In genomic region chr6:144619983-144620382, GRCh38 we compare ENCODE assay signal across 14 cellular contexts.
A peak's percentile ranks its signal among the peaks of the same experiment; 100 is the strongest.
DNase-seq lines count a peak whose midpoint lies in the region; ATAC-seq and TF ChIP-seq lines count a peak whose summit lies in the region.
"Had no signal": no experiment of that assay in that cellular context is flagged by ENCODE, and none has a peak within 500 bp of the region (broad histone marks: within the 10 kb centered on the region; RNA-seq: fewer than 3 reads in every experiment).

No MANE protein-coding gene starts in this region.

- H3K4ac ChIP-seq in IMR-90 (ENCODE audit: low read depth, low read length): no peak overlapping the region

- no peak overlapping the region for H4K5ac ChIP-seq in IMR-90 (ENCODE audit: low read depth, low read length)

- no peak overlapping the region for H3K27ac ChIP-seq in IMR-90 (ENCODE audit: insufficient read depth, low read length)
- H3K27ac ChIP-seq in aorta (ENCODE audit: low read depth in 1 of 2, low read length in 2 of 2): no peak overlapping the region
- H3K27ac ChIP-seq: C4-2B had no signal

- DNase-seq in BJ (ENCODE audit: low read depth): peak; percentile 4
- peak; percentile 6 for DNase-seq in DMS153 treated with DMSO at 0.1 percent for 48 hours (lab: John Stamatoyannopoulos, UW; ENCODE audit: unreplicated experiment)
- peak; percentile 8 for DNase-seq in IMR-90
- no peak for DNase-seq in WTC11 (ENCODE audit: low spot score)
- DNase-seq in left colon: no peak
- DNase-seq in anterior cingulate cortex (lab: John Stamatoyannopoulos, UW): no peak
- DNase-seq in aorta: no peak
- DNase-seq: CD4-positive, alpha-beta memory T cell; DND-41; GF-D8 had no signal

- H3K4me1 Mint-ChIP-seq in WTC11: peaks cover 59% of the 10 kb centered on the region

- H3K79me1 ChIP-seq in IMR-90 (ENCODE audit: low read depth in 1 of 2, low read length in 2 of 2): no peaks in the 10 kb centered on the region

- no peaks in the 10 kb centered on the region for H3K27me3 Mint-ChIP-seq in WTC11 (ENCODE audit: low read depth)
- H3K27me3 Mint-ChIP-seq: B cell; CD4-positive, alpha-beta memory T cell had no signal

- CTCF ChIA-PET in BJ (lab: Yijun Ruan, JAX): interaction anchor here (0.7 kb wide), 1 partner anchor 9 kb away, joined by 3 read pairs; no protein-coding TSS in a partner anchor
- CTCF ChIA-PET in IMR-90 (lab: Yijun Ruan, JAX): interaction anchor here (1.0 kb wide), 1 partner anchor 119 kb away, joined by 3 read pairs; no protein-coding TSS in a partner anchor
- CTCF ChIA-PET in WTC11 (lab: Charles Lee): no interaction called here

- H2AFZ ChIP-seq in IMR-90 (replicated peaks; ENCODE audit: low read length, poor library complexity): no peak overlapping the region

- no peak for TF ChIP-seq RAD21 in IMR-90 (IDR thresholded peaks at IDR 0.05; ENCODE audit: low read length)

- no peaks in the 10 kb centered on the region for H3K9me1 ChIP-seq in IMR-90 (ENCODE audit: insufficient read depth, low read length)

- no peak for TF ChIP-seq POLR2A in IMR-90 (IDR thresholded peaks at IDR 0.05; ENCODE audit: low read depth, low read length)

- H3K36me3 ChIP-seq in BJ (ENCODE audit: control insufficient read depth, insufficient read depth, low read length): no peaks in the 10 kb centered on the region
- H3K36me3 ChIP-seq in IMR-90 (ENCODE audit: control insufficient read depth, insufficient read depth, low read length): no peaks in the 10 kb centered on the region
- H3K36me3 ChIP-seq in aorta (ENCODE audit: control insufficient read depth in 1 of 2, insufficient read depth in 2 of 2, low read length in 1 of 2): no peaks in the 10 kb centered on the region

- BruUV-seq in IMR-90 (replicated peaks; lab: Mats Ljungman, UMichigan): no TSS peak

- dilution Hi-C loops in IMR-90 (cut with HindIII; ENCODE audit: low sequenced_read_pairs, unreplicated experiment): no loop called here

- H3K27me3 ChIP-seq in BJ (ENCODE audit: control insufficient read depth, insufficient read depth, low read length) (no peaks in the 10 kb centered on the region), IMR-90 (ENCODE audit: control insufficient read depth, insufficient read depth, low read length) (no peaks in the 10 kb centered on the region), aorta (ENCODE audit: control insufficient read depth in 1 of 2, insufficient read depth in 2 of 2, low read length in 1 of 2) (no peaks in the 10 kb centered on the region)

- H3K9me3 ChIP-seq in IMR-90 (ENCODE audit: control insufficient read depth, insufficient read depth, low read length) (no peaks in the 10 kb centered on the region), aorta (ENCODE audit: control insufficient read depth, low read length) (no peaks in the 10 kb centered on the region)

- no peak overlapping the region for H4K8ac ChIP-seq in IMR-90 (ENCODE audit: low read depth in 2 of 2, low read length in 2 of 2)

- no peak overlapping the region for H2BK120ac ChIP-seq in IMR-90 (ENCODE audit: low read depth, low read length)

- no peaks in the 10 kb centered on the region for H3K9me3 Mint-ChIP-seq in WTC11

- H3K18ac ChIP-seq in IMR-90 (ENCODE audit: low read depth, low read length): no peak overlapping the region

- no peak overlapping the region for H3K56ac ChIP-seq in IMR-90 (ENCODE audit: extremely low read depth, insufficient read depth, low read length)

- WGBS in IMR-90 (ENCODE audit: extremely low coverage in 2 of 2, insufficient read length in 1 of 2), 2 experiments: 94% methylated on average over 2 of the region's 2 CpGs; no CpG with 5 or more reads in 1 of the 2 experiments
- 80 to 94% methylated on average over 2 of the region's 2 CpGs for WGBS in aorta, 2 donors

- ATAC-seq in IMR-90 (ENCODE audit: low read depth) (no peak), WTC11 (no peak), left colon (no peak), aorta (ENCODE audit: low FRiP score) (no peak)
- ATAC-seq: HCT116, HepG2 had no signal

- H2AK5ac ChIP-seq in IMR-90 (ENCODE audit: low read depth, low read length): no peak overlapping the region

- no peak overlapping the region for H3K23ac ChIP-seq in IMR-90 (ENCODE audit: low read depth, low read length)

- no peak overlapping the region for H2AK9ac ChIP-seq in IMR-90 (replicated peaks; ENCODE audit: low read depth, low read length, poor library complexity)

- no peak overlapping the region for H3K14ac ChIP-seq in IMR-90 (replicated peaks; ENCODE audit: low read depth, low read length)

- intact Hi-C loops in IMR-90 (cut with micrococcal nuclease): no loop called here
- intact Hi-C loops in left colon (cut with DNase I, micrococcal nuclease): no loop called here
- intact Hi-C loops in aorta (cut with DNase I): no loop called here

- H4K20me1 ChIP-seq in IMR-90 (ENCODE audit: insufficient read depth, low read length): no peaks in the 10 kb centered on the region

- no peaks in the 10 kb centered on the region for H3K36me3 Mint-ChIP-seq in WTC11

- H2BK20ac ChIP-seq in IMR-90 (ENCODE audit: low read depth, low read length): no peak overlapping the region

- H3K4me3 Mint-ChIP-seq in WTC11: no peak overlapping the region
- H3K4me3 Mint-ChIP-seq: B cell; CD4-positive, alpha-beta memory T cell had no signal

- POLR2A ChIA-PET in BJ (lab: Charles Lee) (no interaction called here), IMR-90 (lab: Charles Lee; ENCODE audit: unreplicated experiment) (no interaction called here), WTC11 (lab: Charles Lee) (no interaction called here)

- no peak overlapping the region for H4K91ac ChIP-seq in IMR-90 (ENCODE audit: insufficient read depth, low read depth, low read length)

- TF ChIP-seq CTCF in BJ (IDR thresholded peaks at IDR 0.05; ENCODE audit: insufficient read depth, low read depth, low read length) (no peak), IMR-90 (conservative IDR thresholded peaks at IDR 0.05; ENCODE audit: low read depth, low read length) (no peak), WTC11 (IDR thresholded peaks at IDR 0.05) (no peak)

- H3K4me3 ChIP-seq in BJ (ENCODE audit: low read depth, low read length): no peak overlapping the region
- no peak overlapping the region for H3K4me3 ChIP-seq in IMR-90 (ENCODE audit: insufficient read depth, low read depth, low read length)
- H3K4me3 ChIP-seq in aorta (ENCODE audit: low read length in 2 of 2): no peak overlapping the region

- no peak overlapping the region for H3K4me2 ChIP-seq in IMR-90 (ENCODE audit: low read depth, low read length)

- H3K27ac Mint-ChIP-seq in WTC11: peak overlapping the region; percentile 4; the same call in 1 of the 2 replicates
- H3K27ac Mint-ChIP-seq: B cell had no signal

- H2BK15ac ChIP-seq in IMR-90 (ENCODE audit: low read depth, low read length): no peak overlapping the region

- in situ Hi-C loops in IMR-90 (cut with MboI; ENCODE audit: low sequenced_read_pairs): no loop called here

- no peak overlapping the region for H2BK5ac ChIP-seq in IMR-90 (ENCODE audit: low read depth, low read length, poor library complexity, severe bottlenecking)

- H3K4me1 ChIP-seq in IMR-90 (ENCODE audit: control insufficient read depth, insufficient read depth, low read length): no peaks in the 10 kb centered on the region
- no peaks in the 10 kb centered on the region for H3K4me1 ChIP-seq in aorta (ENCODE audit: control insufficient read depth in 1 of 2, insufficient read depth in 2 of 2, low read length in 2 of 2)

- H3K9ac ChIP-seq in IMR-90 (ENCODE audit: low read depth, low read length): no peak overlapping the region

TF ChIP-seq in IMR-90, 13 proteins besides CTCF, POLR2A, EP300 and RAD21 (continues in another document):
- TF ChIP-seq RFX5 (IDR thresholded peaks at IDR 0.05; ENCODE audit: low read depth, low read length): no peak
- TF ChIP-seq RCOR1 (IDR thresholded peaks at IDR 0.05; ENCODE audit: insufficient replicate concordance, low read length): no peak
- TF ChIP-seq CHD1 (IDR thresholded peaks at IDR 0.05; ENCODE audit: low read depth, low read length): no peak
- TF ChIP-seq CEBPB (IDR thresholded peaks at IDR 0.05; ENCODE audit: low read depth, low read length): no peak
- no peak for TF ChIP-seq NFE2L2 (IDR thresholded peaks at IDR 0.05; ENCODE audit: low read depth, low read length)
- no peak for TF ChIP-seq MAZ (IDR thresholded peaks at IDR 0.05; ENCODE audit: borderline replicate concordance, low read depth, low read length)
- TF ChIP-seq USF2 (IDR thresholded peaks at IDR 0.05; ENCODE audit: low read depth, low read length): no peak
- TF ChIP-seq SMC3 (IDR thresholded peaks at IDR 0.05; ENCODE audit: low read depth, low read length): no peak
- TF ChIP-seq BHLHE40 (IDR thresholded peaks at IDR 0.05; ENCODE audit: low read depth, low read length): no peak
- TF ChIP-seq MXI1 (IDR thresholded peaks at IDR 0.05; ENCODE audit: borderline replicate concordance, low read depth, low read length): no peak

TF ChIP-seq in WTC11, 78 proteins besides CTCF, POLR2A, EP300 and RAD21 (continues in another document):
- TF ChIP-seq, protein P1, sequence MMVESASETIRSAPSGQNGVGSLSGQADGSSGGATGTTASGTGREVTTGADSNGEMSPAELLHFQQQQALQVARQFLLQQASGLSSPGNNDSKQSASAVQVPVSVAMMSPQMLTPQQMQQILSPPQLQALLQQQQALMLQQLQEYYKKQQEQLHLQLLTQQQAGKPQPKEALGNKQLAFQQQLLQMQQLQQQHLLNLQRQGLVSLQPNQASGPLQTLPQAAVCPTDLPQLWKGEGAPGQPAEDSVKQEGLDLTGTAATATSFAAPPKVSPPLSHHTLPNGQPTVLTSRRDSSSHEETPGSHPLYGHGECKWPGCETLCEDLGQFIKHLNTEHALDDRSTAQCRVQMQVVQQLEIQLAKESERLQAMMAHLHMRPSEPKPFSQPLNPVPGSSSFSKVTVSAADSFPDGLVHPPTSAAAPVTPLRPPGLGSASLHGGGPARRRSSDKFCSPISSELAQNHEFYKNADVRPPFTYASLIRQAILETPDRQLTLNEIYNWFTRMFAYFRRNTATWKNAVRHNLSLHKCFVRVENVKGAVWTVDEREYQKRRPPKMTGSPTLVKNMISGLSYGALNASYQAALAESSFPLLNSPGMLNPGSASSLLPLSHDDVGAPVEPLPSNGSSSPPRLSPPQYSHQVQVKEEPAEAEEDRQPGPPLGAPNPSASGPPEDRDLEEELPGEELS (CRISPR knock-in tag; IDR thresholded peaks at IDR 0.05): no peak
- TF ChIP-seq SP1 (CRISPR knock-in tag; conservative IDR thresholded peaks at IDR 0.05) (no peak), ZNF317 (CRISPR knock-in tag; IDR thresholded peaks at IDR 0.05; ENCODE audit: borderline replicate concordance, low read depth) (no peak), NFE2L1 (CRISPR knock-in tag; IDR thresholded peaks at IDR 0.05) (no peak), NR2C2 (CRISPR knock-in tag; IDR thresholded peaks at IDR 0.05) (no peak), ZBTB21 (CRISPR knock-in tag; IDR thresholded peaks at IDR 0.05; ENCODE audit: borderline replicate concordance) (no peak)

Comparison
In these comparisons a context has a peak if more than half of its experiments do, and no peak if none do; other contexts are left out.
1. DNase-seq: peak in BJ (single experiment), DMS153 treated with DMSO at 0.1 percent for 48 hours (single experiment) and IMR-90 (single experiment); none in WTC11 (single experiment), left colon (0 of 2), anterior cingulate cortex (0 of 58) and aorta (0 of 2).